9 cellular contexts compared by ENCODE assay signal in the genomic region with DNA sequence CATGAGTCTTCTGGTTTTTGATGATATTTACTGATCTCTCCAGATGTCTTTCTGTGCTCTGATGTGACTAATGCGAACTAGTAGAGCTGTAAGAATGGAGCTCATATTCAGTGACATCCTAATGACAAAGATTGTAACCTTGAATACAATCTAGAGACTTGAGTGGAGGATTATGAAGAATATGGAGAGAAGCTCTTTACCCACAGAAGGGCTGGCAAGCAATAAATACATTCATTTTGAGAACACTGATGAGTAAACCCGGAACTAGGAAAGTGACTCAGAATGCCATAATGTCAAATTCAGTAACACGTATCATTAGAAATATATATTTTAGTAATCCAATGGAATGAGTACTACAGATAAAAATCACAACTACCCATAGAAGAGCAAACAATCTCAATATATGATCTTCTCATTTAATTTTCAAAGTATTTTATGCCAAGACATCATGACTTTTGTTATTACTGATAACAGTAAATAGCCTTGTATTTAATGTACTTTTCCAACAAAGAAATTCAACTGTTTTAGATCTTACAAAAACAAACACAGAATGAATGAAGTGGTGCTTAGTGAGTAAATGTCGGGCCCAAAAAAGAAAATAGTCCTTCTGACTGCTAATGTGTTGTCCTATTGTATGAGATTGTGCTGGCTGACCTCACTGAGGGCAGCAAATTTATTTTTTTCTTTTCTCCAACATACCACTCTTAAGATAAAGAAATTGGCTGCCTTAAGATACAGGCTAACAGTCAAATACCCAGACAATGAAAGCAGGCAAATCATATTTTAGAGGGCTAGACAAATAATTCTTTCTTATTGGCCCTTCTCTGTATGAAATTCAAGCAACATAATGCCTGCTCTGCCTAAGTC. TPM values are rescaled to one million over a fixed set of nuclear protein-coding genes. Genes with fewer than 3 reads are reported as not detected.
DNase-seq lines count a peak whose midpoint lies in the region; ATAC-seq and TF ChIP-seq lines count a peak whose summit lies in the region.
"Had no signal": no experiment of that assay in that cellular context is flagged by ENCODE, and none has a peak within 500 bp of the region (broad histone marks: within the 10 kb centered on the region; RNA-seq: fewer than 3 reads in every experiment).

No MANE protein-coding gene starts in this region.

- TF ChIP-seq CTCF in activated CD8-positive, alpha-beta T cell treated with anti-CD3 and anti-CD28 coated beads for 36 hours (IDR thresholded peaks at IDR 0.05): no peak

- no peak overlapping the region for H3K4me3 Mint-ChIP-seq in activated CD8-positive, alpha-beta T cell treated with anti-CD3 and anti-CD28 coated beads for 36 hours
- no peak overlapping the region for H3K4me3 Mint-ChIP-seq in activated CD8-positive, alpha-beta T cell treated with anti-CD3 and anti-CD28 coated beads, Interleukin-2, amount 10 ng/mL, durations not matched to agents 7 days and 5 days
- no peak overlapping the region for H3K4me3 Mint-ChIP-seq in activated naive CD8-positive, alpha-beta T cell treated with anti-CD3 and anti-CD28 coated beads for 36 hours
- H3K4me3 Mint-ChIP-seq in stimulated activated naive CD8-positive, alpha-beta T cell treated with anti-CD3 and anti-CD28 coated beads, Interleukin-15, amount 100 ng/mL, for 72 hours: peak overlapping the region in 1 of 2 donors; percentile 45
- H3K4me3 Mint-ChIP-seq: B cell had no signal

- CTCF ChIA-PET in activated CD8-positive, alpha-beta T cell treated with anti-CD3 and anti-CD28 coated beads for 36 hours (lab: Charles Lee): interaction anchor here (1.6 kb wide), 1 partner anchor 49 kb away, joined by 4 read pairs; a partner anchor contains a TSS
- CTCF ChIA-PET in activated CD8-positive, alpha-beta T cell treated with anti-CD3 and anti-CD28 coated beads, Interleukin-2, amount 10 ng/mL, durations not matched to agents 7 days and 5 days (lab: Charles Lee): no interaction called here

- H3K36me3 Mint-ChIP-seq in activated CD8-positive, alpha-beta T cell treated with anti-CD3 and anti-CD28 coated beads for 36 hours (ENCODE audit: low read depth): peaks cover 18% of the 10 kb centered on the region
- H3K36me3 Mint-ChIP-seq in activated CD8-positive, alpha-beta T cell treated with anti-CD3 and anti-CD28 coated beads, Interleukin-2, amount 10 ng/mL, durations not matched to agents 7 days and 5 days (ENCODE audit: low read depth): peaks cover 2% of the 10 kb centered on the region
- H3K36me3 Mint-ChIP-seq in activated naive CD8-positive, alpha-beta T cell treated with anti-CD3 and anti-CD28 coated beads for 36 hours: peaks cover 33% of the 10 kb centered on the region

- POLR2A ChIA-PET in activated CD8-positive, alpha-beta T cell treated with anti-CD3 and anti-CD28 coated beads for 36 hours (lab: Charles Lee): interaction anchor here (1.2 kb wide), 1 partner anchor 92 kb away, joined by 3 read pairs; no protein-coding TSS in a partner anchor
- POLR2A ChIA-PET in activated CD8-positive, alpha-beta T cell treated with anti-CD3 and anti-CD28 coated beads, Interleukin-2, amount 10 ng/mL, durations not matched to agents 7 days and 5 days (lab: Charles Lee): no interaction called here

- no peaks in the 10 kb centered on the region for H3K27me3 Mint-ChIP-seq in activated CD8-positive, alpha-beta T cell treated with anti-CD3 and anti-CD28 coated beads for 36 hours
- no peaks in the 10 kb centered on the region for H3K27me3 Mint-ChIP-seq in activated CD8-positive, alpha-beta T cell treated with anti-CD3 and anti-CD28 coated beads, Interleukin-2, amount 10 ng/mL, durations not matched to agents 7 days and 5 days (ENCODE audit: low read depth)
- H3K27me3 Mint-ChIP-seq in activated naive CD8-positive, alpha-beta T cell treated with anti-CD3 and anti-CD28 coated beads for 36 hours: no peaks in the 10 kb centered on the region
- H3K27me3 Mint-ChIP-seq in stimulated activated naive CD8-positive, alpha-beta T cell treated with anti-CD3 and anti-CD28 coated beads, Interleukin-15, amount 100 ng/mL, for 72 hours: peaks cover 3% of the 10 kb centered on the region

- peaks cover 28% of the 10 kb centered on the region for H3K4me1 Mint-ChIP-seq in activated CD8-positive, alpha-beta T cell treated with anti-CD3 and anti-CD28 coated beads for 36 hours (ENCODE audit: low read depth)
- H3K4me1 Mint-ChIP-seq in activated CD8-positive, alpha-beta T cell treated with anti-CD3 and anti-CD28 coated beads, Interleukin-2, amount 10 ng/mL, durations not matched to agents 7 days and 5 days (ENCODE audit: low read depth): peaks cover 13% of the 10 kb centered on the region
- peaks cover 14% of the 10 kb centered on the region for H3K4me1 Mint-ChIP-seq in activated naive CD8-positive, alpha-beta T cell treated with anti-CD3 and anti-CD28 coated beads for 36 hours
- peaks cover 12% of the 10 kb centered on the region for H3K4me1 Mint-ChIP-seq in stimulated activated naive CD8-positive, alpha-beta T cell treated with anti-CD3 and anti-CD28 coated beads, Interleukin-15, amount 100 ng/mL, for 72 hours
- H3K4me1 Mint-ChIP-seq: B cell had no signal

- H3K9me3 Mint-ChIP-seq in activated CD8-positive, alpha-beta T cell treated with anti-CD3 and anti-CD28 coated beads for 36 hours: peaks cover 2% of the 10 kb centered on the region
- no peaks in the 10 kb centered on the region for H3K9me3 Mint-ChIP-seq in activated CD8-positive, alpha-beta T cell treated with anti-CD3 and anti-CD28 coated beads, Interleukin-2, amount 10 ng/mL, durations not matched to agents 7 days and 5 days (ENCODE audit: insufficient read depth)
- no peaks in the 10 kb centered on the region for H3K9me3 Mint-ChIP-seq in activated naive CD8-positive, alpha-beta T cell treated with anti-CD3 and anti-CD28 coated beads for 36 hours
- no peaks in the 10 kb centered on the region for H3K9me3 Mint-ChIP-seq in stimulated activated naive CD8-positive, alpha-beta T cell treated with anti-CD3 and anti-CD28 coated beads, Interleukin-15, amount 100 ng/mL, for 72 hours

- DNase-seq in activated CD8-positive, alpha-beta T cell treated with anti-CD3 and anti-CD28 coated beads for 36 hours: peak; percentile 5
- DNase-seq in activated CD8-positive, alpha-beta T cell treated with anti-CD3 and anti-CD28 coated beads, Interleukin-2, amount 10 ng/mL, durations not matched to agents 7 days and 5 days: no peak
- DNase-seq in activated naive CD8-positive, alpha-beta T cell treated with anti-CD3 and anti-CD28 coated beads for 36 hours: no peak
- peak; percentile 2 to 18 for DNase-seq in stimulated activated naive CD8-positive, alpha-beta T cell treated with anti-CD3 and anti-CD28 coated beads, Interleukin-15, amount 100 ng/mL, for 72 hours
- DNase-seq in RPMI8226: no peak
- no peak for DNase-seq in activated CD4-positive, alpha-beta T cell treated with anti-CD3 and anti-CD28 coated beads for 1 hour

- peak; percentile 93 for ATAC-seq in activated CD8-positive, alpha-beta T cell treated with anti-CD3 and anti-CD28 coated beads for 36 hours
- ATAC-seq in activated CD8-positive, alpha-beta T cell treated with anti-CD3 and anti-CD28 coated beads, Interleukin-2, amount 10 ng/mL, durations not matched to agents 7 days and 5 days: no peak
- ATAC-seq in HG03045 (IDR thresholded peaks at IDR 0.05; ENCODE audit: unreplicated experiment) (peak; percentile 66), GM19324 (IDR thresholded peaks at IDR 0.05; ENCODE audit: low FRiP score, unreplicated experiment) (no peak)
- ATAC-seq in stimulated activated naive CD8-positive, alpha-beta T cell treated with anti-CD3 and anti-CD28 coated beads, Interleukin-15, amount 100 ng/mL, for 72 hours: peak; percentile 99

- H3K27ac Mint-ChIP-seq in activated CD8-positive, alpha-beta T cell treated with anti-CD3 and anti-CD28 coated beads for 36 hours: peak overlapping the region; percentile 95
- H3K27ac Mint-ChIP-seq in activated CD8-positive, alpha-beta T cell treated with anti-CD3 and anti-CD28 coated beads, Interleukin-2, amount 10 ng/mL, durations not matched to agents 7 days and 5 days: no peak overlapping the region
- peak overlapping the region; percentile 91 for H3K27ac Mint-ChIP-seq in activated naive CD8-positive, alpha-beta T cell treated with anti-CD3 and anti-CD28 coated beads for 36 hours
- peak overlapping the region in 1 of 2 donors; percentile 40 for H3K27ac Mint-ChIP-seq in stimulated activated naive CD8-positive, alpha-beta T cell treated with anti-CD3 and anti-CD28 coated beads, Interleukin-15, amount 100 ng/mL, for 72 hours
- H3K27ac Mint-ChIP-seq: B cell had no signal

- intact Hi-C loops in activated CD8-positive, alpha-beta T cell treated with anti-CD3 and anti-CD28 coated beads for 36 hours (cut with micrococcal nuclease): no loop called here

RNA-seq across cellular contexts. Expression of a gene that starts 49.2 kb away (rescaled TPM):
- 10 to 100 TPM; 14.6 to 17.8 TPM for total RNA-seq in activated CD8-positive, alpha-beta T cell treated with anti-CD3 and anti-CD28 coated beads for 36 hours
- total RNA-seq in activated CD8-positive, alpha-beta T cell treated with anti-CD3 and anti-CD28 coated beads, Interleukin-2, amount 10 ng/mL, durations not matched to agents 7 days and 5 days: 10 to 100 TPM; 23.6 to 23.8 TPM
- total RNA-seq in activated naive CD8-positive, alpha-beta T cell treated with anti-CD3 and anti-CD28 coated beads for 36 hours: 10 to 100 TPM; 17.9 to 19.2 TPM

Comparison
In these comparisons a context has a peak if more than half of its experiments do, and no peak if none do; other contexts are left out.
1. ATAC-seq: peak in activated CD8-positive, alpha-beta T cell treated with anti-CD3 and anti-CD28 coated beads for 36 hours (single experiment), HG03045 (single experiment) and stimulated activated naive CD8-positive, alpha-beta T cell treated with anti-CD3 and anti-CD28 coated beads, Interleukin-15, amount 100 ng/mL, for 72 hours (single experiment); none in activated CD8-positive, alpha-beta T cell treated with anti-CD3 and anti-CD28 coated beads, Interleukin-2, amount 10 ng/mL, durations not matched to agents 7 days and 5 days (single experiment) and GM19324 (single experiment).
2. DNase-seq: peak in activated CD8-positive, alpha-beta T cell treated with anti-CD3 and anti-CD28 coated beads for 36 hours (single experiment) and stimulated activated naive CD8-positive, alpha-beta T cell treated with anti-CD3 and anti-CD28 coated beads, Interleukin-15, amount 100 ng/mL, for 72 hours (2 of 2); none in activated CD8-positive, alpha-beta T cell treated with anti-CD3 and anti-CD28 coated beads, Interleukin-2, amount 10 ng/mL, durations not matched to agents 7 days and 5 days (single experiment), activated naive CD8-positive, alpha-beta T cell treated with anti-CD3 and anti-CD28 coated beads for 36 hours (single experiment), RPMI8226 (single experiment) and activated CD4-positive, alpha-beta T cell treated with anti-CD3 and anti-CD28 coated beads for 1 hour (single experiment).